In the genomic region with DNA sequence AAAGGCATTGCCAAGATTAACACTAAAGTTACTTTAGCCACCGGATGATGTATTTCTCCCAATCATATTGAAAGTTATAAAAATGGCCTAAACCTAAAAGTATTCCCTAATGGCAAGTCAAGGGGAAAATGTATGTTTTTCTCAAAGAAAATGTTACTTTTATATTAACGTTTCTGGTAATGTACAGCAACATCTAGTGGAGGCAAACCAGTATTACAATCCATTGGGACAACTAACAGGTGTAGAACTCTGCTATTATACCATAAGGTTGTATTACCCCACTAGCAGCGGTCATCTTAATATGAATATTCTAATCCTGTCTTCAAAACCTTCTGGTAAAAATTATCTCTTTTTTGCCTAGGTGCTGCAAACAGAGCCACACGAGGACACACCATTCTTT, we compare ENCODE assay signal across 2 cellular contexts.
TF ChIP-seq lines count a peak whose summit lies in the region.

No MANE protein-coding gene starts in this region.

TF ChIP-seq in GM12878, 131 proteins besides CTCF, POLR2A, EP300 and RAD21 (continued from another document):
- no peak for TF ChIP-seq CHD1 (IDR thresholded peaks at IDR 0.05; ENCODE audit: low read depth, low read length)
- TF ChIP-seq, protein P1, sequence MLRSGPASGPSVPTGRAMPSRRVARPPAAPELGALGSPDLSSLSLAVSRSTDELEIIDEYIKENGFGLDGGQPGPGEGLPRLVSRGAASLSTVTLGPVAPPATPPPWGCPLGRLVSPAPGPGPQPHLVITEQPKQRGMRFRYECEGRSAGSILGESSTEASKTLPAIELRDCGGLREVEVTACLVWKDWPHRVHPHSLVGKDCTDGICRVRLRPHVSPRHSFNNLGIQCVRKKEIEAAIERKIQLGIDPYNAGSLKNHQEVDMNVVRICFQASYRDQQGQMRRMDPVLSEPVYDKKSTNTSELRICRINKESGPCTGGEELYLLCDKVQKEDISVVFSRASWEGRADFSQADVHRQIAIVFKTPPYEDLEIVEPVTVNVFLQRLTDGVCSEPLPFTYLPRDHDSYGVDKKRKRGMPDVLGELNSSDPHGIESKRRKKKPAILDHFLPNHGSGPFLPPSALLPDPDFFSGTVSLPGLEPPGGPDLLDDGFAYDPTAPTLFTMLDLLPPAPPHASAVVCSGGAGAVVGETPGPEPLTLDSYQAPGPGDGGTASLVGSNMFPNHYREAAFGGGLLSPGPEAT (IDR thresholded peaks at IDR 0.05; ENCODE audit: low read depth) = no peak
- TF ChIP-seq, protein P2, sequence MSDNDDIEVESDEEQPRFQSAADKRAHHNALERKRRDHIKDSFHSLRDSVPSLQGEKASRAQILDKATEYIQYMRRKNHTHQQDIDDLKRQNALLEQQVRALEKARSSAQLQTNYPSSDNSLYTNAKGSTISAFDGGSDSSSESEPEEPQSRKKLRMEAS (IDR thresholded peaks at IDR 0.05; ENCODE audit: low read depth, low read length) = no peak
- TF ChIP-seq, protein P3, sequence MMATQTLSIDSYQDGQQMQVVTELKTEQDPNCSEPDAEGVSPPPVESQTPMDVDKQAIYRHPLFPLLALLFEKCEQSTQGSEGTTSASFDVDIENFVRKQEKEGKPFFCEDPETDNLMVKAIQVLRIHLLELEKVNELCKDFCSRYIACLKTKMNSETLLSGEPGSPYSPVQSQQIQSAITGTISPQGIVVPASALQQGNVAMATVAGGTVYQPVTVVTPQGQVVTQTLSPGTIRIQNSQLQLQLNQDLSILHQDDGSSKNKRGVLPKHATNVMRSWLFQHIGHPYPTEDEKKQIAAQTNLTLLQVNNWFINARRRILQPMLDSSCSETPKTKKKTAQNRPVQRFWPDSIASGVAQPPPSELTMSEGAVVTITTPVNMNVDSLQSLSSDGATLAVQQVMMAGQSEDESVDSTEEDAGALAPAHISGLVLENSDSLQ (IDR thresholded peaks at IDR 0.05) = no peak
- no peak for TF ChIP-seq RB1 (IDR thresholded peaks at IDR 0.05; ENCODE audit: borderline replicate concordance)
- TF ChIP-seq JUNB (IDR thresholded peaks at IDR 0.05) = no peak
- no peak for TF ChIP-seq CBX3 (IDR thresholded peaks at IDR 0.05; ENCODE audit: borderline replicate concordance, low read depth)
- no peak for TF ChIP-seq HDAC2 (IDR thresholded peaks at IDR 0.05)
TF ChIP-seq in GM12878: peak in this region for 0.

TF ChIP-seq in liver, 16 proteins besides CTCF, POLR2A, EP300 and RAD21 (continued from another document):
- TF ChIP-seq, protein P4, sequence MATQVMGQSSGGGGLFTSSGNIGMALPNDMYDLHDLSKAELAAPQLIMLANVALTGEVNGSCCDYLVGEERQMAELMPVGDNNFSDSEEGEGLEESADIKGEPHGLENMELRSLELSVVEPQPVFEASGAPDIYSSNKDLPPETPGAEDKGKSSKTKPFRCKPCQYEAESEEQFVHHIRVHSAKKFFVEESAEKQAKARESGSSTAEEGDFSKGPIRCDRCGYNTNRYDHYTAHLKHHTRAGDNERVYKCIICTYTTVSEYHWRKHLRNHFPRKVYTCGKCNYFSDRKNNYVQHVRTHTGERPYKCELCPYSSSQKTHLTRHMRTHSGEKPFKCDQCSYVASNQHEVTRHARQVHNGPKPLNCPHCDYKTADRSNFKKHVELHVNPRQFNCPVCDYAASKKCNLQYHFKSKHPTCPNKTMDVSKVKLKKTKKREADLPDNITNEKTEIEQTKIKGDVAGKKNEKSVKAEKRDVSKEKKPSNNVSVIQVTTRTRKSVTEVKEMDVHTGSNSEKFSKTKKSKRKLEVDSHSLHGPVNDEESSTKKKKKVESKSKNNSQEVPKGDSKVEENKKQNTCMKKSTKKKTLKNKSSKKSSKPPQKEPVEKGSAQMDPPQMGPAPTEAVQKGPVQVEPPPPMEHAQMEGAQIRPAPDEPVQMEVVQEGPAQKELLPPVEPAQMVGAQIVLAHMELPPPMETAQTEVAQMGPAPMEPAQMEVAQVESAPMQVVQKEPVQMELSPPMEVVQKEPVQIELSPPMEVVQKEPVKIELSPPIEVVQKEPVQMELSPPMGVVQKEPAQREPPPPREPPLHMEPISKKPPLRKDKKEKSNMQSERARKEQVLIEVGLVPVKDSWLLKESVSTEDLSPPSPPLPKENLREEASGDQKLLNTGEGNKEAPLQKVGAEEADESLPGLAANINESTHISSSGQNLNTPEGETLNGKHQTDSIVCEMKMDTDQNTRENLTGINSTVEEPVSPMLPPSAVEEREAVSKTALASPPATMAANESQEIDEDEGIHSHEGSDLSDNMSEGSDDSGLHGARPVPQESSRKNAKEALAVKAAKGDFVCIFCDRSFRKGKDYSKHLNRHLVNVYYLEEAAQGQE (IDR thresholded peaks at IDR 0.05) = no peak
- TF ChIP-seq JUND (IDR thresholded peaks at IDR 0.05) (no peak), YY1 (IDR thresholded peaks at IDR 0.05) (no peak), EGR1 (IDR thresholded peaks at IDR 0.05; ENCODE audit: low read depth in 2 of 2) (no peak)
- TF ChIP-seq, protein P2 (IDR thresholded peaks at IDR 0.05) = no peak
- TF ChIP-seq, protein P5, sequence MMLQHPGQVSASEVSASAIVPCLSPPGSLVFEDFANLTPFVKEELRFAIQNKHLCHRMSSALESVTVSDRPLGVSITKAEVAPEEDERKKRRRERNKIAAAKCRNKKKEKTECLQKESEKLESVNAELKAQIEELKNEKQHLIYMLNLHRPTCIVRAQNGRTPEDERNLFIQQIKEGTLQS (IDR thresholded peaks at IDR 0.05) = no peak
